Comparison of ENCODE assay signal across 8 cellular contexts in genomic region chr6:49409951-49410542, GRCh38. TPM values are rescaled to one million over a fixed set of nuclear protein-coding genes. Genes with fewer than 3 reads are reported as not detected.
DNase-seq lines count a peak whose midpoint lies in the region; ATAC-seq, FAIRE-seq and TF ChIP-seq lines count a peak whose summit lies in the region.

No MANE protein-coding gene starts in this region.

- DNase-seq in AG08395 (ENCODE audit: low spot score) (peak; percentile 65), NCI-H2029 treated with DMSO at 0.1 percent for 48 hours (lab: John Stamatoyannopoulos, UW) (peak; percentile 75), inferior parietal cortex (ENCODE audit: extremely low spot score) (peak; percentile 90)
- peak; percentile 22 to 36 for DNase-seq in stimulated activated CD4-positive, alpha-beta T cell treated with anti-CD3 and anti-CD28 coated beads, Interleukin-15, amount 100 ng/mL, for 48 hours (ENCODE audit: low read depth in 2 of 2)

- no peak overlapping the region for H3K27ac Mint-ChIP-seq in brain

- peak; percentile 77 for FAIRE-seq in TTC549 (lab: Jason Lieb, UNC)

- peak; percentile 83 for ATAC-seq in GM18519 (IDR thresholded peaks at IDR 0.05; ENCODE audit: low FRiP score, unreplicated experiment)
- peak; percentile 93 for ATAC-seq in HG03025 (IDR thresholded peaks at IDR 0.05; ENCODE audit: low FRiP score, unreplicated experiment)

- H3K36me3 Mint-ChIP-seq in brain, result no peaks in the 10 kb centered on the region

- no peaks in the 10 kb centered on the region for H3K9me3 Mint-ChIP-seq in brain

- H3K4me3 Mint-ChIP-seq in brain, result no peak overlapping the region

- TF ChIP-seq CTCF in brain (conservative IDR thresholded peaks at IDR 0.05), result peak; percentile 72 to 87

- peaks cover 5% of the 10 kb centered on the region for H3K27me3 Mint-ChIP-seq in brain

- H3K4me1 Mint-ChIP-seq in brain, result peaks cover 10% of the 10 kb centered on the region

RNA-seq across cellular contexts. Expression of gene MMUT, which starts 53.0 kb away (rescaled TPM):
- 24.3 TPM for polyA plus RNA-seq in brain (ENCODE audit: insufficient read depth, low read depth, low replicate concordance)

RNA-seq across cellular contexts. Expression of gene CENPQ, which starts 53.1 kb away (rescaled TPM):
- polyA plus RNA-seq in brain (ENCODE audit: insufficient read depth, low read depth, low replicate concordance), result 3.4 TPM

Comparison
In these comparisons a context has a peak if more than half of its experiments do, and no peak if none do; other contexts are left out.
1. Peak in every context shown above with its lines: DNase-seq and ATAC-seq.
2. DNase-seq: peak in every context shown above with its lines; median percentile 90 in inferior parietal cortex; 75 in NCI-H2029 treated with DMSO at 0.1 percent for 48 hours; 65 in AG08395; 29 in stimulated activated CD4-positive, alpha-beta T cell treated with anti-CD3 and anti-CD28 coated beads, Interleukin-15, amount 100 ng/mL, for 48 hours.